19 cellular contexts compared by ENCODE assay signal in genomic region chr7:86950360-86950759, GRCh38.
DNase-seq lines count a peak whose midpoint lies in the region; ATAC-seq and TF ChIP-seq lines count a peak whose summit lies in the region.
"Had no signal": no experiment of that assay in that cellular context is flagged by ENCODE, and none has a peak within 500 bp of the region (broad histone marks: within the 10 kb centered on the region; RNA-seq: fewer than 3 reads in every experiment).

No MANE protein-coding gene starts in this region.

- TF ChIP-seq CTCF in GM10248 (IDR thresholded peaks at IDR 0.05; ENCODE audit: control extremely low read depth, extremely low read depth, low read depth, missing control alignments) = peak; percentile 21
- TF ChIP-seq CTCF in WTC11 (IDR thresholded peaks at IDR 0.05) = no peak
- TF ChIP-seq CTCF in mucosa of descending colon (IDR thresholded peaks at IDR 0.05) = no peak

- peak overlapping the region; percentile 9; the same call in 1 of the 2 replicates for H3K27ac Mint-ChIP-seq in WTC11

- ATAC-seq in GM18868 (IDR thresholded peaks at IDR 0.05; ENCODE audit: unreplicated experiment) (peak; percentile 30), WTC11 (no peak; the same call in 1 of the 2 replicates), mucosa of descending colon (peak; percentile 35), GM19328 (IDR thresholded peaks at IDR 0.05; ENCODE audit: unreplicated experiment) (no peak), HG02852 (IDR thresholded peaks at IDR 0.05; ENCODE audit: unreplicated experiment) (no peak)
- ATAC-seq: HCT116 had no signal

- no peaks in the 10 kb centered on the region for H3K27me3 Mint-ChIP-seq in WTC11 (ENCODE audit: low read depth)

- POLR2A ChIA-PET in GM10248 (lab: Yijun Ruan, JAX) = interaction anchor here (2.0 kb wide), 1 partner anchor 202 kb away, joined by 5 read pairs; the partner anchor contains the start of gene DMTF1
- POLR2A ChIA-PET in WTC11 (lab: Charles Lee) = interaction anchor here (1.3 kb wide), 1 partner anchor 202 kb away, joined by 4 read pairs; no protein-coding TSS in a partner anchor

- peaks cover 26% of the 10 kb centered on the region for H3K4me1 Mint-ChIP-seq in WTC11

- no peak overlapping the region for H3K4me3 ChIP-seq in mucosa of descending colon
- H3K4me3 ChIP-seq: thyroid gland had no signal

- intact Hi-C loops in mucosa of descending colon (cut with DNase I, micrococcal nuclease) = no loop called here

- CTCF ChIA-PET in GM10248 (lab: Yijun Ruan, JAX) (interaction anchor here (0.7 to 6.5 kb wide), 19 partner anchors 9 to 222 kb away, joined by 3 to 52 read pairs (median 3); partner anchors contain the start of gene ELAPOR2), WTC11 (lab: Charles Lee) (interaction anchor here (1.2 to 1.4 kb wide), 4 partner anchors 9 to 198 kb away, joined by 4 read pairs; partner anchors contain the start of gene ELAPOR2)

- H3K9me3 Mint-ChIP-seq in WTC11 = no peaks in the 10 kb centered on the region
- H3K9me3 Mint-ChIP-seq: CD4-positive, alpha-beta memory T cell had no signal

- H3K9me3 ChIP-seq in mucosa of descending colon = no peaks in the 10 kb centered on the region
- H3K9me3 ChIP-seq: thyroid gland had no signal

- no peaks in the 10 kb centered on the region for H3K36me3 ChIP-seq in mucosa of descending colon (ENCODE audit: low read depth)
- H3K36me3 ChIP-seq: thyroid gland had no signal

- no peaks in the 10 kb centered on the region for H3K36me3 Mint-ChIP-seq in WTC11
- H3K36me3 Mint-ChIP-seq: CD4-positive, alpha-beta memory T cell had no signal

- no peaks in the 10 kb centered on the region for H3K4me1 ChIP-seq in mucosa of descending colon (ENCODE audit: low read depth)
- H3K4me1 ChIP-seq: thyroid gland had no signal

- DNase-seq in GM10248 (ENCODE audit: extremely low spot score) = no peak
- DNase-seq in WTC11 (ENCODE audit: low spot score) = no peak
- peak in 1 of 3 donors; percentile 25 for DNase-seq in mucosa of descending colon
- no peak for DNase-seq in NCI-H187 (lab: John Stamatoyannopoulos, UW)
- DNase-seq in stimulated activated CD4-positive, alpha-beta T cell treated with anti-CD3 and anti-CD28 coated beads, Interleukin-2, amount 100 ng/mL, for 48 hours = no peak
- DNase-seq: activated CD4-positive, alpha-beta T cell treated with anti-CD3 and anti-CD28 coated beads, Interleukin-2, amount 50 U/mL, for 4 hours; activated naive CD4-positive, alpha-beta T cell treated with Interleukin-2 at 50 U/mL for 16 hours; erythroblast; foreskin melanocyte; NCI-H1105; NCI-H526 treated with DMSO at 0.1 percent for 48 hours; SIG-M5; T-helper 1 cell; thyroid gland had no signal

- H3K4me3 Mint-ChIP-seq in WTC11 = no peak overlapping the region
- H3K4me3 Mint-ChIP-seq: CD4-positive, alpha-beta memory T cell had no signal

TF ChIP-seq in WTC11, 78 proteins besides CTCF, POLR2A, EP300 and RAD21:
- TF ChIP-seq SMAD3 (CRISPR knock-in tag; IDR thresholded peaks at IDR 0.05; ENCODE audit: borderline replicate concordance) (no peak), ZMAT4 (CRISPR knock-in tag; IDR thresholded peaks at IDR 0.05) (no peak), TEAD1 (CRISPR knock-in tag; IDR thresholded peaks at IDR 0.05) (no peak), TEAD4 (CRISPR knock-in tag; IDR thresholded peaks at IDR 0.05) (no peak), ZNF416 (CRISPR knock-in tag; IDR thresholded peaks at IDR 0.05) (no peak), ZNF671 (CRISPR knock-in tag; IDR thresholded peaks at IDR 0.05) (no peak), TCF7 (CRISPR knock-in tag; IDR thresholded peaks at IDR 0.05; ENCODE audit: low read depth) (no peak), ZBTB21 (CRISPR knock-in tag; IDR thresholded peaks at IDR 0.05; ENCODE audit: borderline replicate concordance) (no peak)
- TF ChIP-seq, protein P1, sequence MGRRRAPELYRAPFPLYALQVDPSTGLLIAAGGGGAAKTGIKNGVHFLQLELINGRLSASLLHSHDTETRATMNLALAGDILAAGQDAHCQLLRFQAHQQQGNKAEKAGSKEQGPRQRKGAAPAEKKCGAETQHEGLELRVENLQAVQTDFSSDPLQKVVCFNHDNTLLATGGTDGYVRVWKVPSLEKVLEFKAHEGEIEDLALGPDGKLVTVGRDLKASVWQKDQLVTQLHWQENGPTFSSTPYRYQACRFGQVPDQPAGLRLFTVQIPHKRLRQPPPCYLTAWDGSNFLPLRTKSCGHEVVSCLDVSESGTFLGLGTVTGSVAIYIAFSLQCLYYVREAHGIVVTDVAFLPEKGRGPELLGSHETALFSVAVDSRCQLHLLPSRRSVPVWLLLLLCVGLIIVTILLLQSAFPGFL (CRISPR knock-in tag; IDR thresholded peaks at IDR 0.05; ENCODE audit: borderline replicate concordance) = no peak
- TF ChIP-seq, protein P2, sequence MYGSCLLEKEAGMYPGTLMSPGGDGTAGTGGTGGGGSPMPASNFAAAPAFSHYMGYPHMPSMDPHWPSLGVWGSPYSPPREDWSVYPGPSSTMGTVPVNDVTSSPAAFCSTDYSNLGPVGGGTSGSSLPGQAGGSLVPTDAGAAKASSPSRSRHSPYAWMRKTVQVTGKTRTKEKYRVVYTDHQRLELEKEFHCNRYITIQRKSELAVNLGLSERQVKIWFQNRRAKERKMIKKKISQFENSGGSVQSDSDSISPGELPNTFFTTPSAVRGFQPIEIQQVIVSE (CRISPR knock-in tag; IDR thresholded peaks at IDR 0.05; ENCODE audit: borderline replicate concordance) = no peak
- TF ChIP-seq, protein P3, sequence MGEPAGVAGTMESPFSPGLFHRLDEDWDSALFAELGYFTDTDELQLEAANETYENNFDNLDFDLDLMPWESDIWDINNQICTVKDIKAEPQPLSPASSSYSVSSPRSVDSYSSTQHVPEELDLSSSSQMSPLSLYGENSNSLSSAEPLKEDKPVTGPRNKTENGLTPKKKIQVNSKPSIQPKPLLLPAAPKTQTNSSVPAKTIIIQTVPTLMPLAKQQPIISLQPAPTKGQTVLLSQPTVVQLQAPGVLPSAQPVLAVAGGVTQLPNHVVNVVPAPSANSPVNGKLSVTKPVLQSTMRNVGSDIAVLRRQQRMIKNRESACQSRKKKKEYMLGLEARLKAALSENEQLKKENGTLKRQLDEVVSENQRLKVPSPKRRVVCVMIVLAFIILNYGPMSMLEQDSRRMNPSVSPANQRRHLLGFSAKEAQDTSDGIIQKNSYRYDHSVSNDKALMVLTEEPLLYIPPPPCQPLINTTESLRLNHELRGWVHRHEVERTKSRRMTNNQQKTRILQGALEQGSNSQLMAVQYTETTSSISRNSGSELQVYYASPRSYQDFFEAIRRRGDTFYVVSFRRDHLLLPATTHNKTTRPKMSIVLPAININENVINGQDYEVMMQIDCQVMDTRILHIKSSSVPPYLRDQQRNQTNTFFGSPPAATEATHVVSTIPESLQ (CRISPR knock-in tag; IDR thresholded peaks at IDR 0.05) = no peak

Comparison
In these comparisons a context has a peak if more than half of its experiments do, and no peak if none do; other contexts are left out.
1. ATAC-seq: peak in GM18868 (single experiment) and mucosa of descending colon (single experiment); none in WTC11 (single experiment), GM19328 (single experiment) and HG02852 (single experiment).